Comparison of ENCODE assay signal across 8 cellular contexts in the genomic region with DNA sequence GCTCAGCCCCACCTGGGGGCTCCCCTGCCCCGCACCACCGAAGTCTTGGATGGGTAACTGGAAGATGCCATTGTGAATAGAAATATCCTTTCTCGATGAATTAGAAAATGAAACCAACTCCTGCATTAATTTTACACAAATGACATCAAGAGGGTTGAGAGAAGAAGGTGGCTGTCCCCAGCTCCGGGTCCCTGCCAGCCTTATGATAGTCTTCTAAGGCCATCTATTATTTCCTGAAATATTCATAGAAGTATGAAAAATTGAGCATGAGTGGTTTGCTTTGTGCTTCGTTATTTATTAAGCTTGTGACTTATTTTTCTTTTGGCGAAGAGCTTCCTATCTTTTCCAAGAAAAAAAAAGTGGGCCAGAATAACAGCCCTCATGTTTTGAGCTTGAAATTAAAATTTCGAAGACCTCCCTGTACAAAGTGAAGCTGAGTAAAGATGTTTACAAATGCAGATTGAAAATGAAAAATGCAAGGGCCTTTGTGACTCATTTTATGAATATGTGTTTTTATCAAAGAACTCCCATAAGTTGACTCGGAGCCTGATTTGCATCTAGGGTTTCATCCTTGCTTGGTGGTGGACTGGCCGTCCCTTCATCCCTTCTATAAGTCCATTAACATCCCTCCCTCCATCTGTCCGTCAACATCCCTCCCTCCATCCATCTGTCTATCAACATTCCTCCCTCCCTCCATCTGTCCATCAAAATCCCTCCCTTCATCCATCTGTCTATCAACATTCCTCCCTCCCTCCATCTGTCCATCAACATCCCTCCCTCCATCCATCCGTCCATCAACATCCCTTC. TPM values are rescaled to one million over a fixed set of nuclear protein-coding genes. Genes with fewer than 3 reads are reported as not detected.
DNase-seq lines count a peak whose midpoint lies in the region; ATAC-seq, FAIRE-seq and TF ChIP-seq lines count a peak whose summit lies in the region.

No MANE protein-coding gene starts in this region.

- ATAC-seq in activated CD4-positive, CD25-positive, alpha-beta regulatory T cell treated with anti-CD3 and anti-CD28 coated beads, Interleukin-2, amount 50 U/mL, for 24 hours: peak; percentile 38 to 55
- peak; percentile 38 for ATAC-seq in HG03175 (IDR thresholded peaks at IDR 0.05; ENCODE audit: unreplicated experiment)

- DNase-seq in activated CD4-positive, CD25-positive, alpha-beta regulatory T cell treated with anti-CD3 and anti-CD28 coated beads, Interleukin-2, amount 50 U/mL, for 72 hours: no peak
- DNase-seq in bronchial epithelial cell (ENCODE audit: low read depth) (peak; percentile 12), NCI-H2029 (lab: John Stamatoyannopoulos, UW) (no peak), NCI-H187 treated with DMSO at 0.1 percent for 48 hours (lab: John Stamatoyannopoulos, UW) (no peak), GM12892 (ENCODE audit: insufficient read length) (no peak)

- H3K4me3 ChIP-seq in bronchial epithelial cell (ENCODE audit: low read depth, low read length) (peak overlapping the region; percentile 38), muscle layer of duodenum (ENCODE audit: low read depth in 1 of 2, low read length in 2 of 2) (peak overlapping the region; percentile 71 to 91)

- no peak for TF ChIP-seq CTCF in bronchial epithelial cell (IDR thresholded peaks at IDR 0.05; ENCODE audit: insufficient read depth, low read length, severe bottlenecking)

- no peaks in the 10 kb centered on the region for H3K36me3 ChIP-seq in bronchial epithelial cell (ENCODE audit: control insufficient read depth, insufficient read depth, low read length)
- H3K36me3 ChIP-seq in muscle layer of duodenum (ENCODE audit: control insufficient read depth in 1 of 2, insufficient read depth in 2 of 2, low read length in 2 of 2): no peaks in the 10 kb centered on the region

- TF ChIP-seq POLR2A in GM12892 (IDR thresholded peaks at IDR 0.05; ENCODE audit: low read depth, low read length): no peak

- H3K27ac ChIP-seq in muscle layer of duodenum (ENCODE audit: low read length): no peak overlapping the region

- FAIRE-seq in bronchial epithelial cell (lab: Jason Lieb, UNC) (no peak), GM12892 (lab: Jason Lieb, UNC) (no peak)

- H3K27me3 ChIP-seq in bronchial epithelial cell (ENCODE audit: control insufficient read depth, insufficient read depth, low read length) (no peaks in the 10 kb centered on the region), muscle layer of duodenum (ENCODE audit: low read depth, low read length) (no peaks in the 10 kb centered on the region)

- H3K4me1 ChIP-seq in muscle layer of duodenum (ENCODE audit: control insufficient read depth in 1 of 2, insufficient read depth in 2 of 2, low read length in 2 of 2): peaks cover 0 to 6% of the 10 kb centered on the region in 2 donors

- H3K9me3 ChIP-seq in muscle layer of duodenum (ENCODE audit: control insufficient read depth in 1 of 2, low read length in 2 of 2): no peaks in the 10 kb centered on the region

RNA-seq across cellular contexts. Expression of a gene that starts 20.5 kb away (rescaled TPM):
- 0.26 and 0.38 TPM in 2 replicates for total RNA-seq in bronchial epithelial cell
- not detected for polyA plus RNA-seq in GM12892 (2012; ENCODE audit: missing spikeins)
